1 cellular context compared by ENCODE assay signal in the genomic region with DNA sequence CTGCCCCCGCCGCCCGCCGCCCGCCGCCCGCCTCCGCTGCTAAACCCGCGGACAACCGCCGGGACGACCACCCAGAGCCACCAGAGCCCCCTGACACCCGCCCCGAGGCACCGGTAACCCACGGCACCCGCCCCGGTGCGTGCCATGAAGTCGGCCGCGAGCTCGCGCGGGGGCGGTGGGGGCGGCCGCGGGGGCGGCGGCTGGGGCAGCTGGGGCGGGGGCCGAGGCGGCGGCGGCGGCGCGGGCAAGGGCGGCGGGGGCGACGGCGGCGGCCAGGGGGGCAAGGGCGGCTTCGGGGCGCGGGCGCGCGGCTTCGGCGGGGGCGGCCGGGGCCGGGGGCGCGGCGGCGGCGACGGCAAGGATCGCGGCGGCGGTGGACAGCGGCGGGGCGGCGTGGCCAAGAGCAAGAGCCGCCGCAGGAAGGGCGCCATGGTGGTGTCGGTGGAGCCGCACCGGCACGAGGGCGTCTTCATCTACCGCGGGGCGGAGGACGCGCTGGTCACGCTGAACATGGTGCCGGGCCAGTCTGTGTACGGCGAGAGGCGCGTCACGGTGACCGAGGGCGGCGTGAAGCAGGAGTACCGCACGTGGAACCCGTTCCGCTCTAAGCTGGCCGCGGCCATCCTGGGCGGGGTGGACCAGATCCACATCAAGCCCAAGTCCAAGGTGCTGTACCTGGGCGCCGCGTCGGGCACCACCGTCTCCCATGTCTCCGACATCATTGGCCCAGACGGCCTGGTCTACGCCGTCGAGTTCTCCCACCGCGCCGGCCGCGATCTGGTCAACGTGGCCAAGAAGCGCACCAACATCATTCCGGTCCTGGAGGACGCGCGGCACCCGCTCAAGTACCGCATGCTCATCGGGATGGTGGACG.
TF ChIP-seq lines count a peak whose summit lies in the region.

No MANE protein-coding gene starts in this region.

TF ChIP-seq in HepG2, 621 proteins besides CTCF, POLR2A, EP300 and RAD21:
- TF ChIP-seq, protein P1, sequence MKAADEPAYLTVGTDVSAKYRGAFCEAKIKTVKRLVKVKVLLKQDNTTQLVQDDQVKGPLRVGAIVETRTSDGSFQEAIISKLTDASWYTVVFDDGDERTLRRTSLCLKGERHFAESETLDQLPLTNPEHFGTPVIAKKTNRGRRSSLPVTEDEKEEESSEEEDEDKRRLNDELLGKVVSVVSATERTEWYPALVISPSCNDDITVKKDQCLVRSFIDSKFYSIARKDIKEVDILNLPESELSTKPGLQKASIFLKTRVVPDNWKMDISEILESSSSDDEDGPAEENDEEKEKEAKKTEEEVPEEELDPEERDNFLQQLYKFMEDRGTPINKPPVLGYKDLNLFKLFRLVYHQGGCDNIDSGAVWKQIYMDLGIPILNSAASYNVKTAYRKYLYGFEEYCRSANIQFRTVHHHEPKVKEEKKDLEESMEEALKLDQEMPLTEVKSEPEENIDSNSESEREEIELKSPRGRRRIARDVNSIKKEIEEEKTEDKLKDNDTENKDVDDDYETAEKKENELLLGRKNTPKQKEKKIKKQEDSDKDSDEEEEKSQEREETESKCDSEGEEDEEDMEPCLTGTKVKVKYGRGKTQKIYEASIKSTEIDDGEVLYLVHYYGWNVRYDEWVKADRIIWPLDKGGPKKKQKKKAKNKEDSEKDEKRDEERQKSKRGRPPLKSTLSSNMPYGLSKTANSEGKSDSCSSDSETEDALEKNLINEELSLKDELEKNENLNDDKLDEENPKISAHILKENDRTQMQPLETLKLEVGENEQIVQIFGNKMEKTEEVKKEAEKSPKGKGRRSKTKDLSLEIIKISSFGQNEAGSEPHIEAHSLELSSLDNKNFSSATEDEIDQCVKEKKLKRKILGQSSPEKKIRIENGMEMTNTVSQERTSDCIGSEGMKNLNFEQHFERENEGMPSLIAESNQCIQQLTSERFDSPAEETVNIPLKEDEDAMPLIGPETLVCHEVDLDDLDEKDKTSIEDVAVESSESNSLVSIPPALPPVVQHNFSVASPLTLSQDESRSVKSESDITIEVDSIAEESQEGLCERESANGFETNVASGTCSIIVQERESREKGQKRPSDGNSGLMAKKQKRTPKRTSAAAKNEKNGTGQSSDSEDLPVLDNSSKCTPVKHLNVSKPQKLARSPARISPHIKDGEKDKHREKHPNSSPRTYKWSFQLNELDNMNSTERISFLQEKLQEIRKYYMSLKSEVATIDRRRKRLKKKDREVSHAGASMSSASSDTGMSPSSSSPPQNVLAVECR (CRISPR knock-in tag; IDR thresholded peaks at IDR 0.05; ENCODE audit: borderline replicate concordance), result 0 out of 2 replicates have a peak, but pooled peaks have one; percentile 14
- no peak for TF ChIP-seq TSC22D2 (CRISPR knock-in tag; IDR thresholded peaks at IDR 0.05; ENCODE audit: borderline replicate concordance)
- TF ChIP-seq, protein P2, sequence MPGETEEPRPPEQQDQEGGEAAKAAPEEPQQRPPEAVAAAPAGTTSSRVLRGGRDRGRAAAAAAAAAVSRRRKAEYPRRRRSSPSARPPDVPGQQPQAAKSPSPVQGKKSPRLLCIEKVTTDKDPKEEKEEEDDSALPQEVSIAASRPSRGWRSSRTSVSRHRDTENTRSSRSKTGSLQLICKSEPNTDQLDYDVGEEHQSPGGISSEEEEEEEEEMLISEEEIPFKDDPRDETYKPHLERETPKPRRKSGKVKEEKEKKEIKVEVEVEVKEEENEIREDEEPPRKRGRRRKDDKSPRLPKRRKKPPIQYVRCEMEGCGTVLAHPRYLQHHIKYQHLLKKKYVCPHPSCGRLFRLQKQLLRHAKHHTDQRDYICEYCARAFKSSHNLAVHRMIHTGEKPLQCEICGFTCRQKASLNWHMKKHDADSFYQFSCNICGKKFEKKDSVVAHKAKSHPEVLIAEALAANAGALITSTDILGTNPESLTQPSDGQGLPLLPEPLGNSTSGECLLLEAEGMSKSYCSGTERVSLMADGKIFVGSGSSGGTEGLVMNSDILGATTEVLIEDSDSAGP (CRISPR knock-in tag; IDR thresholded peaks at IDR 0.05; ENCODE audit: borderline replicate concordance), result 0 out of 2 replicates have a peak, but pooled peaks have one; percentile 16
- TF ChIP-seq TGIF2 (CRISPR knock-in tag; IDR thresholded peaks at IDR 0.05), result no peak
- TF ChIP-seq SP4 (CRISPR knock-in tag; IDR thresholded peaks at IDR 0.05), result no peak
- TF ChIP-seq, protein P3, sequence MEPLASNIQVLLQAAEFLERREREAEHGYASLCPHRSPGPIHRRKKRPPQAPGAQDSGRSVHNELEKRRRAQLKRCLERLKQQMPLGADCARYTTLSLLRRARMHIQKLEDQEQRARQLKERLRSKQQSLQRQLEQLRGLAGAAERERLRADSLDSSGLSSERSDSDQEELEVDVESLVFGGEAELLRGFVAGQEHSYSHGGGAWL (CRISPR knock-in tag; IDR thresholded peaks at IDR 0.05), result no peak
- TF ChIP-seq, protein P4, sequence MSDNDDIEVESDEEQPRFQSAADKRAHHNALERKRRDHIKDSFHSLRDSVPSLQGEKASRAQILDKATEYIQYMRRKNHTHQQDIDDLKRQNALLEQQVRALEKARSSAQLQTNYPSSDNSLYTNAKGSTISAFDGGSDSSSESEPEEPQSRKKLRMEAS (IDR thresholded peaks at IDR 0.05), result 0 out of 2 replicates have a peak, but pooled peaks have one; percentile 26
- peak; percentile 32; the same call in 1 of the 2 replicates for TF ChIP-seq ZSCAN21 (CRISPR knock-in tag; IDR thresholded peaks at IDR 0.05; ENCODE audit: borderline replicate concordance)
- TF ChIP-seq ZNF570 (CRISPR knock-in tag; IDR thresholded peaks at IDR 0.05; ENCODE audit: borderline replicate concordance), result no peak
- TF ChIP-seq, protein P5, sequence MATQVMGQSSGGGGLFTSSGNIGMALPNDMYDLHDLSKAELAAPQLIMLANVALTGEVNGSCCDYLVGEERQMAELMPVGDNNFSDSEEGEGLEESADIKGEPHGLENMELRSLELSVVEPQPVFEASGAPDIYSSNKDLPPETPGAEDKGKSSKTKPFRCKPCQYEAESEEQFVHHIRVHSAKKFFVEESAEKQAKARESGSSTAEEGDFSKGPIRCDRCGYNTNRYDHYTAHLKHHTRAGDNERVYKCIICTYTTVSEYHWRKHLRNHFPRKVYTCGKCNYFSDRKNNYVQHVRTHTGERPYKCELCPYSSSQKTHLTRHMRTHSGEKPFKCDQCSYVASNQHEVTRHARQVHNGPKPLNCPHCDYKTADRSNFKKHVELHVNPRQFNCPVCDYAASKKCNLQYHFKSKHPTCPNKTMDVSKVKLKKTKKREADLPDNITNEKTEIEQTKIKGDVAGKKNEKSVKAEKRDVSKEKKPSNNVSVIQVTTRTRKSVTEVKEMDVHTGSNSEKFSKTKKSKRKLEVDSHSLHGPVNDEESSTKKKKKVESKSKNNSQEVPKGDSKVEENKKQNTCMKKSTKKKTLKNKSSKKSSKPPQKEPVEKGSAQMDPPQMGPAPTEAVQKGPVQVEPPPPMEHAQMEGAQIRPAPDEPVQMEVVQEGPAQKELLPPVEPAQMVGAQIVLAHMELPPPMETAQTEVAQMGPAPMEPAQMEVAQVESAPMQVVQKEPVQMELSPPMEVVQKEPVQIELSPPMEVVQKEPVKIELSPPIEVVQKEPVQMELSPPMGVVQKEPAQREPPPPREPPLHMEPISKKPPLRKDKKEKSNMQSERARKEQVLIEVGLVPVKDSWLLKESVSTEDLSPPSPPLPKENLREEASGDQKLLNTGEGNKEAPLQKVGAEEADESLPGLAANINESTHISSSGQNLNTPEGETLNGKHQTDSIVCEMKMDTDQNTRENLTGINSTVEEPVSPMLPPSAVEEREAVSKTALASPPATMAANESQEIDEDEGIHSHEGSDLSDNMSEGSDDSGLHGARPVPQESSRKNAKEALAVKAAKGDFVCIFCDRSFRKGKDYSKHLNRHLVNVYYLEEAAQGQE (IDR thresholded peaks at IDR 0.05; ENCODE audit: borderline replicate concordance in 1 of 2, low read depth in 1 of 2, low read length in 2 of 2), result peak in 1 of 2 experiments; percentile 18; a peak in 2 of 4 replicates
